In genomic region chr3:14822134-14822533, GRCh38 we compare ENCODE assay signal across 17 cellular contexts. TPM values are rescaled to one million over a fixed set of nuclear protein-coding genes. Genes with fewer than 3 reads are reported as not detected.
DNase-seq lines count a peak whose midpoint lies in the region; ATAC-seq and TF ChIP-seq lines count a peak whose summit lies in the region.
"Had no signal": no experiment of that assay in that cellular context is flagged by ENCODE, and none has a peak within 500 bp of the region (broad histone marks: within the 10 kb centered on the region; RNA-seq: fewer than 3 reads in every experiment).

No MANE protein-coding gene starts in this region.

- no peaks in the 10 kb centered on the region for H3K9me3 Mint-ChIP-seq in GM23338
- H3K9me3 Mint-ChIP-seq: CD14-positive monocyte; CD4-positive, alpha-beta memory T cell had no signal

- H3K27me3 ChIP-seq in GM23338 (ENCODE audit: insufficient read depth) (no peaks in the 10 kb centered on the region), subcutaneous abdominal adipose tissue (ENCODE audit: control insufficient read depth in 5 of 5, insufficient read depth in 4 of 5, low read length in 5 of 5) (peaks cover 0 to 3% (median 0%) of the 10 kb centered on the region in 5 donors)
- H3K27me3 ChIP-seq: BLaER1 had no signal

- no peak overlapping the region for H3K4me3 ChIP-seq in GM23338
- no peak overlapping the region for H3K4me3 ChIP-seq in subcutaneous abdominal adipose tissue (ENCODE audit: low read depth in 1 of 5, low read length in 5 of 5)
- H3K4me3 ChIP-seq: BLaER1, HAP-1 had no signal

- H3K4me1 Mint-ChIP-seq in GM23338 = peaks cover 22% of the 10 kb centered on the region
- H3K4me1 Mint-ChIP-seq: CD4-positive, alpha-beta memory T cell had no signal

- H4K20me1 ChIP-seq in GM23338 (replicated peaks; ENCODE audit: insufficient read depth) = no peaks in the 10 kb centered on the region
- H4K20me1 ChIP-seq: BLaER1 had no signal

- no peaks in the 10 kb centered on the region for H3K9me2 ChIP-seq in GM23338 (ENCODE audit: insufficient read depth)

- peak overlapping the region; percentile 42; the same call in 1 of the 2 replicates for H3K27ac Mint-ChIP-seq in GM23338
- H3K27ac Mint-ChIP-seq: CD14-positive monocyte; CD4-positive, alpha-beta memory T cell had no signal

- H3F3A ChIP-seq in GM23338 (replicated peaks; ENCODE audit: low read depth) = no peaks in the 10 kb centered on the region

- H3K9ac ChIP-seq in subcutaneous abdominal adipose tissue (ENCODE audit: low read length in 5 of 5) = no peak overlapping the region
- H3K9ac ChIP-seq: BLaER1 had no signal

- no peak overlapping the region for H3K4me3 Mint-ChIP-seq in GM23338
- H3K4me3 Mint-ChIP-seq: CD4-positive, alpha-beta memory T cell had no signal

- H3K27ac ChIP-seq in 22Rv1 = peak overlapping the region; percentile 68
- peak overlapping the region; percentile 10; the same call in 1 of the 2 replicates for H3K27ac ChIP-seq in GM23338 (ENCODE audit: low read depth)
- H3K27ac ChIP-seq in subcutaneous abdominal adipose tissue (ENCODE audit: low read depth, low read length) = peak overlapping the region; percentile 17
- H3K27ac ChIP-seq: BLaER1, HL-60 had no signal

- no peaks in the 10 kb centered on the region for H3K36me3 ChIP-seq in GM23338 (ENCODE audit: insufficient read depth)
- peaks cover 0 to 41% (median 32%) of the 10 kb centered on the region in 5 donors for H3K36me3 ChIP-seq in subcutaneous abdominal adipose tissue (ENCODE audit: control insufficient read depth in 5 of 5, insufficient read depth in 5 of 5, low read length in 5 of 5)
- H3K36me3 ChIP-seq: BLaER1, HAP-1 had no signal

- H3K4me2 ChIP-seq in GM23338 = no peak overlapping the region
- H3K4me2 ChIP-seq: BLaER1 had no signal

- ATAC-seq in GM23338 = no peak

- no peak for DNase-seq in GM23338 (ENCODE audit: low spot score)
- DNase-seq in RPMI8226 = peak; percentile 56
- no peak for DNase-seq in DMS153 treated with DMSO at 0.1 percent for 48 hours (lab: John Stamatoyannopoulos, UW; ENCODE audit: unreplicated experiment)
- DNase-seq in NCI-H2196 (lab: John Stamatoyannopoulos, UW; ENCODE audit: unreplicated experiment) = no peak
- DNase-seq: CD4-positive, alpha-beta memory T cell; DMS153; DMS79 treated with DMSO at 0.1 percent for 48 hours; GF-D8 had no signal

- peaks cover 16% of the 10 kb centered on the region for H3K4me1 ChIP-seq in GM23338 (ENCODE audit: insufficient read depth)
- peaks cover 2 to 38% (median 14%) of the 10 kb centered on the region in 5 donors for H3K4me1 ChIP-seq in subcutaneous abdominal adipose tissue (ENCODE audit: control insufficient read depth in 5 of 5, insufficient read depth in 5 of 5, low read length in 5 of 5)
- H3K4me1 ChIP-seq: HAP-1 had no signal

- no peaks in the 10 kb centered on the region for H3K9me3 ChIP-seq in subcutaneous abdominal adipose tissue (ENCODE audit: control insufficient read depth in 5 of 5, low read length in 5 of 5)
- H3K9me3 ChIP-seq: BLaER1, HAP-1 had no signal

- H3K79me2 ChIP-seq in GM23338 (replicated peaks; ENCODE audit: insufficient read depth) = no peaks in the 10 kb centered on the region

- no peak for TF ChIP-seq CTCF in 22Rv1 (IDR thresholded peaks at IDR 0.05)
- TF ChIP-seq CTCF in GM23338 (conservative IDR thresholded peaks at IDR 0.05; ENCODE audit: low read depth in 2 of 2) = no peak

- H3K27me3 Mint-ChIP-seq in GM23338 (ENCODE audit: insufficient read depth, low read depth, poor library complexity) = peaks cover 15% of the 10 kb centered on the region

- no peak overlapping the region for H2AFZ ChIP-seq in GM23338

- peaks cover 3% of the 10 kb centered on the region; the same call in 2 of the 3 replicates for H3K36me3 Mint-ChIP-seq in GM23338 (ENCODE audit: low read depth)
- H3K36me3 Mint-ChIP-seq: CD14-positive monocyte; CD4-positive, alpha-beta memory T cell had no signal

TF ChIP-seq in GM23338, 12 proteins besides CTCF, POLR2A, EP300 and RAD21:
- no peak for TF ChIP-seq JUNB (IDR thresholded peaks at IDR 0.05; ENCODE audit: unreplicated experiment)
- TF ChIP-seq POLR2AphosphoS5 (IDR thresholded peaks at IDR 0.05; ENCODE audit: low read depth) = no peak
- no peak for TF ChIP-seq CREB1 (CRISPR knock-in tag; IDR thresholded peaks at IDR 0.05; ENCODE audit: low read depth)
- TF ChIP-seq STAT1 (IDR thresholded peaks at IDR 0.05; ENCODE audit: unreplicated experiment) = no peak
- TF ChIP-seq ZNF331 (CRISPR knock-in tag; IDR thresholded peaks at IDR 0.05; ENCODE audit: low read depth) = no peak
- TF ChIP-seq NANOG (IDR thresholded peaks at IDR 0.05; ENCODE audit: borderline replicate concordance) = no peak
- TF ChIP-seq EZH2 (IDR thresholded peaks at IDR 0.05; ENCODE audit: low read depth, unreplicated experiment) = no peak
- TF ChIP-seq ZNF114 (CRISPR knock-in tag; IDR thresholded peaks at IDR 0.05) = no peak
- TF ChIP-seq REST (IDR thresholded peaks at IDR 0.05; ENCODE audit: unreplicated experiment) = no peak

RNA-seq across cellular contexts. Expression of gene FGD5, which starts 3.4 kb away (rescaled TPM):
- total RNA-seq in GM23338 (2014; rRNA removed; shearing (Covaris generic)) = 12.2 and 19.0 TPM in 2 replicates
- 6.9 and 7.4 TPM in 2 replicates for polyA plus RNA-seq in GM23338 (2016; fragmentation: Nextera tagmentation; extraction: Ambion mirVana)
- total RNA-seq: A673, HT1080 had no signal
- polyA plus RNA-seq: AG04450; CD14-positive monocyte; CD4-positive, alpha-beta memory T cell had no signal

Comparison
In these comparisons a context has a peak if more than half of its experiments do, and no peak if none do; other contexts are left out.
1. H3K27ac ChIP-seq: peak in every context shown above with its lines; median percentile 68 in 22Rv1; 17 in subcutaneous abdominal adipose tissue; 10 in GM23338.